ENCODE assay signal across 8 cellular contexts in the genomic region with DNA sequence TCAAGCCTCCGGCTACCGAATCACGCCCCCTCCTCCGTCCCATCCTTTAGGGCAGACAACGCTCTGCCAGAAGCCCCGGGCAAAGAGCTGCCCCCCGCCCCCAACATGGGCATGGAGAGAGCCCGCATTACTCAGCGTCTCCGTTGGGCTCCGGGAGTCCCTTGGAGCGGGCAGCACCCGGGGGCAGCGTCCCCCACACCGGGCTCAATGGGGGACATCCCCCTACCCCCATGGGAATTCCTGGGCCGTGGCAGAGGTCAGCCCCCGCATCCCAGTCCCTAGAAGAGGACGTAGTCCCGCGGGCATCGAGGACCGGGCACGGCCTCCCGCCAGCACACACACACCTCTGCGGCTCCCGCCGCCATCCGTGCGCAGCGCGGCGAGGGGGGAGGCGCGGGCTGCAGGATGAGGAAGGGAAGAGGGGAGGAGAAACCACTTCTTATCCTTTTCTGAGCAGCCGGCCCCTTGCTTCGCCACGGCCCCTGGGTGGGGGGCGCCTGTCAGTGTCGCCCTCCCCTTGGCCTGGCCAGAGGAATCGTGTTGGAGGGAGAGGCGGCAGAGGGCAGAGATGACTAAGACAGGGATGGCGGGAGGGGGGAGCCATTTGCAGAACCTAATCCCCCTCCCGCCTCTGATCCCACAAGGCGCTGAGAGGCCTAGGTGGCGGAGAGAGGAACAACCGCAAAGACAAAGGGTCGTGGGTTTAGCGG. TPM values are rescaled to one million over a fixed set of nuclear protein-coding genes. Genes with fewer than 3 reads are reported as not detected.
DNase-seq lines count a peak whose midpoint lies in the region; ATAC-seq and TF ChIP-seq lines count a peak whose summit lies in the region.

No MANE protein-coding gene starts in this region.

- no peak for TF ChIP-seq POLR2A in spleen (IDR thresholded peaks at IDR 0.05)

- H3K9me3 ChIP-seq in iPS-18c (ENCODE audit: control insufficient read depth, insufficient read depth, low read length) = no peaks in the 10 kb centered on the region
- H3K9me3 ChIP-seq in spleen = no peaks in the 10 kb centered on the region

- ATAC-seq in GM18519 (IDR thresholded peaks at IDR 0.05; ENCODE audit: low FRiP score, unreplicated experiment) (no peak), GM19397 (IDR thresholded peaks at IDR 0.05; ENCODE audit: unreplicated experiment) (no peak)

- in situ Hi-C loops in astrocyte of the cerebellum (cut with HindIII; ENCODE audit: low sequenced_read_pairs) = no loop called here

- H2AFZ ChIP-seq in ACC112 (ENCODE audit: low read length, unreplicated experiment) = peak overlapping the region; percentile 10

- H3K27ac ChIP-seq in ACC112 (ENCODE audit: low read depth, low read length) = no peak overlapping the region
- H3K27ac ChIP-seq in spleen = no peak overlapping the region

- no peaks in the 10 kb centered on the region for H3K27me3 ChIP-seq in ACC112 (ENCODE audit: insufficient read depth, low read length)
- H3K27me3 ChIP-seq in spleen (replicated peaks in 1 of 7) = peaks cover 0 to 42% (median 24%) of the 10 kb centered on the region in 7 donors

- peak overlapping the region; percentile 85 for H3K4me3 ChIP-seq in ACC112 (ENCODE audit: low read depth, low read length)
- peak overlapping the region; percentile 62 for H3K4me3 ChIP-seq in astrocyte of the cerebellum (ENCODE audit: low read depth, low read length)
- peak overlapping the region; percentile 87 for H3K4me3 ChIP-seq in iPS-18c (ENCODE audit: insufficient read depth, low read depth, low read length)
- H3K4me3 ChIP-seq in spleen = peak overlapping the region; percentile 12 to 78 (median 59)

- H3K4me1 ChIP-seq in ACC112 (ENCODE audit: control insufficient read depth, insufficient read depth, low read length, unreplicated experiment) (no peaks in the 10 kb centered on the region), spleen (peaks cover 6 to 22% (median 18%) of the 10 kb centered on the region in 6 donors)

- H3K79me2 ChIP-seq in ACC112 (ENCODE audit: control insufficient read depth, insufficient read depth, low read length, unreplicated experiment) = no peaks in the 10 kb centered on the region

- H3K36me3 ChIP-seq in ACC112 (ENCODE audit: insufficient read depth, low read length) (no peaks in the 10 kb centered on the region), spleen (no peaks in the 10 kb centered on the region)

- peak; percentile 64 for DNase-seq in GDM1 (lab: John Stamatoyannopoulos, UW)
- peak; percentile 52 for DNase-seq in NCI-H510A treated with DMSO at 0.1 percent for 48 hours (lab: John Stamatoyannopoulos, UW)
- no peak for DNase-seq in astrocyte of the cerebellum (ENCODE audit: low read depth)
- no peak for DNase-seq in spleen

- no peak for TF ChIP-seq CTCF in astrocyte of the cerebellum (IDR thresholded peaks at IDR 0.05; ENCODE audit: low read depth, low read length, missing control alignments)
- no peak for TF ChIP-seq CTCF in spleen (IDR thresholded peaks at IDR 0.05 in 8 of 11, conservative IDR thresholded peaks at IDR 0.05 in 3 of 11)

- intact Hi-C loops in spleen (cut with DNase I; ENCODE audit: low total_unique reads) = no loop called here

- WGBS in spleen, 5 donors = 2 to 3% (median 2%) methylated on average over 14 to 48 of the region's 48 CpGs

RNA-seq across cellular contexts. Expression of a gene that starts 0.8 kb away (rescaled TPM):
- 1 to 10 TPM in 6 of 7 donors, under 1 TPM in 1; 0.42 to 3.6 (median 2.1) TPM for total RNA-seq in spleen
- 1 to 10 TPM; 1.2 to 1.3 (median 1.3) TPM for polyA plus RNA-seq in spleen

RNA-seq across cellular contexts. Expression of a gene that starts 12.6 kb away (rescaled TPM):
- total RNA-seq in spleen = 10 to 100 TPM; 61.9 to 98.2 (median 89.2) TPM
- polyA plus RNA-seq in spleen = 10 to 100 TPM; 24.7 to 50.0 (median 34.5) TPM

RNA-seq across cellular contexts. Expression of a gene that starts 43.9 kb away (rescaled TPM):
- 100 to 1,000 TPM in 3 of 7 donors, 10 to 100 TPM in 4; 43.5 to 220 (median 59.2) TPM for total RNA-seq in spleen
- 100 to 1,000 TPM; 152 to 201 (median 178) TPM for polyA plus RNA-seq in spleen

RNA-seq across cellular contexts. Expression of a gene that starts 54.7 kb away (rescaled TPM):
- total RNA-seq in spleen = 100 to 1,000 TPM in 1 of 7 donors, 10 to 100 TPM in 5, 1 to 10 TPM in 1; 7.7 to 218 (median 20.3) TPM
- polyA plus RNA-seq in spleen = 10 to 100 TPM; 10.7 to 17.5 (median 13.3) TPM

Comparison
In these comparisons a context has a peak if more than half of its experiments do, and no peak if none do; other contexts are left out.
1. DNase-seq: peak in GDM1 (single experiment) and NCI-H510A treated with DMSO at 0.1 percent for 48 hours (single experiment); none in astrocyte of the cerebellum (single experiment) and spleen (single experiment).
2. Peak in every context shown above with its lines, with median percentiles within 50 percentile points of each other: H3K4me3 ChIP-seq.